Comparison of ENCODE assay signal across 8 cellular contexts in the genomic region with DNA sequence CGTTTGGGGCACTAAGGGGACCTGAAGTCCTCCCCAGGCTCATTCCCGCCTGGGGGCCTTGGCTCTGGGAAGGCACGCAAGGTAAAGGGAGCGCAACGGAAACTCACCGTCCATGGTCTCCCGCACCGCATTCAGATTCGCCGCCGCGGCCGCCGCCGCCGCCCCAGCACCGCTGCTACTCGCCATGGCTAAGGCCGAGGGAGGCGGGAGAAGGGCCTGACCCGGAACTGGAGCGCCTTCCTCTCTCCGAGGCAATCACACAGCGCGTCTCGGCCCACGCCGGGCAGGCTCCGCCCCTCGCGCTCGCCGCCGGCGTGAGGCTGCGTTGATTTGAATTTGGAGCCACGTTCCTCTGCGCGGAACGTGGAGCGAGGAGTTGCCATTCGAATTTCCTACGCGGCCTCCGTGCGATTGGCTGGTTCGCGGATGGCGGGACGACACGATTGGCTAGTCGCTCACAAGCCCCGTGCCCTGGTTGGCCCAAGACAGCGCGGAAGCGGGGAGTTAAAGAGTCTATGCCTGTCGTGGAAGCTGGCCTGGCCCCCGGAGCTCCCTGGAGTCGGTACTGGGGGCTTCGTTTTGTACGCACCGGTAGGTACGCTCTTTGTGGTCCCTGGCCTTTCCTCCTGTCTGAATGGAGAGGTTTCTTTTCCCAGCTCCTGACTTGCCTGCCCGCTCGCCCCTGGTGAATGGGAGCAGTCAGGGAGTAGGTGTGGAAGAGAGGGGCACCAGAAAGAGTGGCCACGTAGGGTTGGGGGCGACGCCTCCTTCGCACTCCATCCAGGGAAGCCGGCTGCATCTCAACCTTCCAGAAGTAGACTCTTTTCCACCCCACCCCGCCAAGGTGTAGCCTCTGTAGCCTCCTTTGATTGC.
DNase-seq lines count a peak whose midpoint lies in the region; ATAC-seq and TF ChIP-seq lines count a peak whose summit lies in the region.

A gene (plus strand): TSS at position 507 of the 873 bp plus-strand sequence. CDS start 1,018 bp downstream, outside the sequence.
A gene with protein sequence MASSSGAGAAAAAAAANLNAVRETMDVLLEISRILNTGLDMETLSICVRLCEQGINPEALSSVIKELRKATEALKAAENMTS (minus strand): TSS at position 213 of the 873 bp plus-strand sequence. CDS start 27 bp downstream, at position 186.

- DNase-seq in GM10266 (ENCODE audit: extremely low spot score) (peak; percentile 88), NCI-H1092 treated with DMSO at 0.1 percent for 48 hours (lab: John Stamatoyannopoulos, UW) (peak; percentile 99), germinal center (ENCODE audit: low spot score) (peak; percentile 95), non-pigmented ciliary epithelial cell (ENCODE audit: low read depth) (peak; percentile 93), superior temporal gyrus (ENCODE audit: extremely low spot score) (peak; percentile 95)
- DNase-seq in activated naive CD4-positive, alpha-beta T cell treated with anti-CD3 and anti-CD28 coated beads, Interleukin-2, amount 50 U/mL, for 16 hours, result peak; percentile 95

- peak; percentile 93 for ATAC-seq in HG02623 (IDR thresholded peaks at IDR 0.05; ENCODE audit: unreplicated experiment)
- peak; percentile 99 for ATAC-seq in SK-N-SH treated with all-trans-retinoic acid at 6 μM for 48 hours

- TF ChIP-seq CTCF in GM10266 (IDR thresholded peaks at IDR 0.05; ENCODE audit: control insufficient read depth, insufficient read depth, low read depth, missing control alignments), result no peak

TF ChIP-seq in SK-N-SH treated with all-trans-retinoic acid at 6 μM for 48 hours, 23 proteins besides CTCF, POLR2A, EP300 and RAD21:
- TF ChIP-seq TOX (CRISPR knock-in tag; IDR thresholded peaks at IDR 0.05; ENCODE audit: borderline replicate concordance), result no peak
- TF ChIP-seq, protein P1, sequence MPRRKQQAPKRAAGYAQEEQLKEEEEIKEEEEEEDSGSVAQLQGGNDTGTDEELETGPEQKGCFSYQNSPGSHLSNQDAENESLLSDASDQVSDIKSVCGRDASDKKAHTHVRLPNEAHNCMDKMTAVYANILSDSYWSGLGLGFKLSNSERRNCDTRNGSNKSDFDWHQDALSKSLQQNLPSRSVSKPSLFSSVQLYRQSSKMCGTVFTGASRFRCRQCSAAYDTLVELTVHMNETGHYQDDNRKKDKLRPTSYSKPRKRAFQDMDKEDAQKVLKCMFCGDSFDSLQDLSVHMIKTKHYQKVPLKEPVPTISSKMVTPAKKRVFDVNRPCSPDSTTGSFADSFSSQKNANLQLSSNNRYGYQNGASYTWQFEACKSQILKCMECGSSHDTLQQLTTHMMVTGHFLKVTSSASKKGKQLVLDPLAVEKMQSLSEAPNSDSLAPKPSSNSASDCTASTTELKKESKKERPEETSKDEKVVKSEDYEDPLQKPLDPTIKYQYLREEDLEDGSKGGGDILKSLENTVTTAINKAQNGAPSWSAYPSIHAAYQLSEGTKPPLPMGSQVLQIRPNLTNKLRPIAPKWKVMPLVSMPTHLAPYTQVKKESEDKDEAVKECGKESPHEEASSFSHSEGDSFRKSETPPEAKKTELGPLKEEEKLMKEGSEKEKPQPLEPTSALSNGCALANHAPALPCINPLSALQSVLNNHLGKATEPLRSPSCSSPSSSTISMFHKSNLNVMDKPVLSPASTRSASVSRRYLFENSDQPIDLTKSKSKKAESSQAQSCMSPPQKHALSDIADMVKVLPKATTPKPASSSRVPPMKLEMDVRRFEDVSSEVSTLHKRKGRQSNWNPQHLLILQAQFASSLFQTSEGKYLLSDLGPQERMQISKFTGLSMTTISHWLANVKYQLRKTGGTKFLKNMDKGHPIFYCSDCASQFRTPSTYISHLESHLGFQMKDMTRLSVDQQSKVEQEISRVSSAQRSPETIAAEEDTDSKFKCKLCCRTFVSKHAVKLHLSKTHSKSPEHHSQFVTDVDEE (CRISPR knock-in tag; IDR thresholded peaks at IDR 0.05), result 0 out of 2 replicates have a peak, but pooled peaks have one; percentile 49
TF ChIP-seq in SK-N-SH treated with all-trans-retinoic acid at 6 μM for 48 hours: peak in this region for 1.

Comparison
In these comparisons a context has a peak if more than half of its experiments do, and no peak if none do; other contexts are left out.
1. Peak in every context shown above with its lines: DNase-seq and ATAC-seq.